In genomic region chr12:74980510-74980909, GRCh38 we compare ENCODE assay signal across 16 cellular contexts.
A peak's percentile ranks its signal among the peaks of the same experiment; 100 is the strongest.
DNase-seq lines count a peak whose midpoint lies in the region; ATAC-seq and TF ChIP-seq lines count a peak whose summit lies in the region.
"Had no signal": no experiment of that assay in that cellular context is flagged by ENCODE, and none has a peak within 500 bp of the region (broad histone marks: within the 10 kb centered on the region; RNA-seq: fewer than 3 reads in every experiment).

No MANE protein-coding gene starts in this region.

- TF ChIP-seq RAD21 in Ishikawa (IDR thresholded peaks at IDR 0.05; ENCODE audit: low read depth): peak; percentile 23; the same call in 1 of the 2 replicates

- TF ChIP-seq EP300 in Ishikawa (IDR thresholded peaks at IDR 0.05; ENCODE audit: borderline replicate concordance): peak; percentile 98

- H3K36me3 ChIP-seq in HAP-1 (replicated peaks): no peaks in the 10 kb centered on the region
- H3K36me3 ChIP-seq: neural progenitor cell, thyroid gland had no signal

- H3K4me1 ChIP-seq in HAP-1: no peaks in the 10 kb centered on the region
- H3K4me1 ChIP-seq: neural progenitor cell, thyroid gland had no signal

- no peaks in the 10 kb centered on the region for H3K9me3 ChIP-seq in HAP-1
- H3K9me3 ChIP-seq: thyroid gland had no signal

- ATAC-seq in HG03159 (IDR thresholded peaks at IDR 0.05; ENCODE audit: unreplicated experiment) (no peak), HG03432 (IDR thresholded peaks at IDR 0.05; ENCODE audit: unreplicated experiment) (no peak)

- peak overlapping the region; percentile 25 for H3K27ac ChIP-seq in 22Rv1
- H3K27ac ChIP-seq: neural progenitor cell, thyroid gland had no signal

- DNase-seq in SK-MEL-5 (ENCODE audit: low read depth, low spot score) (peak; percentile 10), left kidney (ENCODE audit: low read depth, low spot score) (peak; percentile 98), HAP-1 (ENCODE audit: low spot score in 2 of 2) (no peak), NCI-H526 (lab: John Stamatoyannopoulos, UW) (no peak)
- DNase-seq: activated CD4-positive, alpha-beta T cell treated with anti-CD3 and anti-CD28 coated beads, Interleukin-2, amount 50 U/mL, for 1 hour; activated naive CD8-positive, alpha-beta T cell treated with anti-CD3 and anti-CD28 coated beads, Interleukin-2, amount 10 ng/mL, durations not matched to agents 7 days and 5 days; activated T-cell treated with anti-CD3 and anti-CD28 coated beads, Interleukin-2, amount 50 U/mL, for 1 hour; GOT3; NCI-H226; stimulated activated CD4-positive, alpha-beta T cell treated with anti-CD3 and anti-CD28 coated beads, Interleukin-4, amount 100 ng/mL, for 4 hours; thyroid gland had no signal

- H3K27me3 ChIP-seq in HAP-1 (ENCODE audit: low read depth): peaks cover 7% of the 10 kb centered on the region
- H3K27me3 ChIP-seq: neural progenitor cell, thyroid gland had no signal

- H3K4me3 ChIP-seq in HAP-1: no peak overlapping the region
- H3K4me3 ChIP-seq: neural progenitor cell, thyroid gland had no signal

- TF ChIP-seq CTCF in 22Rv1 (IDR thresholded peaks at IDR 0.05): no peak

- in situ Hi-C loops in SK-MEL-5 (cut with HindIII; ENCODE audit: low pct_unique_long_range_greater_than_20kb, low sequenced_read_pairs) (no loop called here), HAP-1 (cut with MboI; ENCODE audit: low sequenced_read_pairs) (no loop called here)

TF ChIP-seq in Ishikawa, 13 proteins besides CTCF, POLR2A, EP300 and RAD21:
- TF ChIP-seq YY1 (IDR thresholded peaks at IDR 0.05; ENCODE audit: low read depth): no peak
- TF ChIP-seq ZBTB7A (IDR thresholded peaks at IDR 0.05; ENCODE audit: low read depth): no peak
- no peak for TF ChIP-seq TAF1 (IDR thresholded peaks at IDR 0.05; ENCODE audit: low read depth)
- TF ChIP-seq REST (IDR thresholded peaks at IDR 0.05; ENCODE audit: low read depth): no peak
- TF ChIP-seq CEBPB (IDR thresholded peaks at IDR 0.05): peak; percentile 77; the same call in 1 of the 2 replicates
- no peak for TF ChIP-seq EGR1 (IDR thresholded peaks at IDR 0.05)
- TF ChIP-seq MAX (IDR thresholded peaks at IDR 0.05): no peak
- no peak for TF ChIP-seq CREB1 (IDR thresholded peaks at IDR 0.05; ENCODE audit: low read depth)
- TF ChIP-seq FOXM1 (IDR thresholded peaks at IDR 0.05; ENCODE audit: borderline replicate concordance, low read depth): peak; percentile 97
- TF ChIP-seq NFIC (IDR thresholded peaks at IDR 0.05): peak; percentile 91
- no peak for TF ChIP-seq USF1 (IDR thresholded peaks at IDR 0.05)
- TF ChIP-seq TCF12 (IDR thresholded peaks at IDR 0.05; ENCODE audit: low read depth): peak; percentile 97
- TF ChIP-seq TEAD4 (IDR thresholded peaks at IDR 0.05): peak; percentile 97
TF ChIP-seq in Ishikawa: peak in this region for 5.

Comparison
In these comparisons a context has a peak if more than half of its experiments do, and no peak if none do; other contexts are left out.
1. DNase-seq: peak in SK-MEL-5 (single experiment) and left kidney (single experiment); none in HAP-1 (0 of 2) and NCI-H526 (0 of 2).